In the genomic region with DNA sequence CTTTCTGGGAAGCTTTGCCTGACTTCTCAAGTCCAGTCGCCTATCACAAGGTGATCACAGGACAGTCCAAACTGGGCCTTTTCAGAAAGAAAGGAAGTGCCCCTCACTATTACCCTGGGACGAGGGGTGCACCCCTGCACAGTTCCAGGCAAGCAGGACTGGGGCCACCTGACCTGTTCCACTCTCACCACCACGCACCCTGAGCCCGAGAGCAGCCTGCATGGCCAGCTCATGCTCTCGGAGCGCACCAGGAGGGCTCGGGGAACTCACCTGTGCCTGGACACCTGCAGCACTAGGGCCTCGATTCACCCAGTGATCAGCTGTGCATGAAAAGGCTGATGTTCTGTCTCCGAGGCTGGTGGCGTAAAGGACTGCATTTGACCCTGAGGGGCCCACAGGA, we compare ENCODE assay signal across 32 cellular contexts. TPM values are rescaled to one million over a fixed set of nuclear protein-coding genes. Genes with fewer than 3 reads are reported as not detected.
"Had no signal": no experiment of that assay in that cellular context is flagged by ENCODE, and none has a peak within 500 bp of the region (broad histone marks: within the 10 kb centered on the region; RNA-seq: fewer than 3 reads in every experiment).

No MANE protein-coding gene starts in this region.

- H3K4me3 Mint-ChIP-seq: stimulated activated effector memory CD8-positive, alpha-beta T cell treated with anti-CD3 and anti-CD28 coated beads, Interleukin-12 subunit alpha, Interleukin-12 subunit beta, amount 100 ng/mL, for 72 hours; stimulated activated memory B cell treated with anti-CD40 and anti-IgM and Interleukin-4, amounts not matched to agents 10 μg/mL and 1 μg/mL and 100 μg/mL, for 72 hours; stimulated activated naive B cell treated with anti-CD40 and anti-IgM and Interleukin-4, amounts not matched to agents 10 μg/mL and 1 μg/mL and 100 μg/mL, for 72 hours; stimulated activated naive CD8-positive, alpha-beta T cell treated with anti-CD3 and anti-CD28 coated beads, Interleukin-15, amount 100 ng/mL, for 72 hours; stimulated activated naive CD8-positive, alpha-beta T cell treated with anti-CD3 and anti-CD28 coated beads, Interleukin-15, Interleukin-2, amounts not matched to agents 100 ng/mL and 50 ng/mL, for 24 hours; type B pancreatic cell had no signal

- DNase-seq: stimulated activated CD4-positive, alpha-beta T cell treated with anti-CD3 and anti-CD28 coated beads, Interleukin-2, amount 100 ng/mL, for 48 hours; stimulated activated CD4-positive, alpha-beta T cell treated with anti-CD3 and anti-CD28 coated beads, Interleukin-4, amount 100 ng/mL, for 1 hour; stimulated activated CD4-positive, alpha-beta T cell treated with anti-CD3 and anti-CD28 coated beads, Interleukin-4, amount 100 ng/mL, for 24 hours; stimulated activated CD4-positive, alpha-beta T cell treated with anti-CD3 and anti-CD28 coated beads, Interleukin-4, amount 100 ng/mL, for 4 hours; stimulated activated CD8-positive, alpha-beta memory T cell treated with anti-CD3 and anti-CD28 coated beads, Interleukin-4, amount 100 ng/mL, for 48 hours; stimulated activated naive B cell treated with anti-CD40 and anti-IgM and Interleukin-4, amounts not matched to agents 10 μg/mL and 1 μg/mL and 100 μg/mL, for 72 hours; stimulated activated naive CD4-positive, alpha-beta T cell; stimulated activated naive CD4-positive, alpha-beta T cell treated with Interleukin-2 at 50 U/mL for 16 hours; stimulated activated naive CD8-positive, alpha-beta T cell treated with anti-CD3 and anti-CD28 coated beads, Interleukin-15, amount 100 ng/mL, for 72 hours; stimulated activated naive CD8-positive, alpha-beta T cell treated with anti-CD3 and anti-CD28 coated beads, Interleukin-15, Interleukin-2, amounts not matched to agents 100 U/mL and 50 U/mL, for 24 hours; stomach; substantia nigra; testis; thyroid gland; tibial artery; transverse colon; trophoblast cell; upper lobe of left lung; upper lobe of right lung; uterus had no signal

- H3K36me3 ChIP-seq: stomach, suprapubic skin, thoracic aorta, thyroid gland, tibial artery, transverse colon, upper lobe of left lung, upper lobe of right lung, uterus, vagina had no signal

- H3K4me1 Mint-ChIP-seq: stimulated activated effector memory CD8-positive, alpha-beta T cell treated with anti-CD3 and anti-CD28 coated beads, Interleukin-12 subunit alpha, Interleukin-12 subunit beta, amount 100 ng/mL, for 72 hours; stimulated activated memory B cell treated with anti-CD40 and anti-IgM and Interleukin-4, amounts not matched to agents 10 μg/mL and 1 μg/mL and 100 μg/mL, for 72 hours; stimulated activated naive B cell treated with anti-CD40 and anti-IgM and Interleukin-4, amounts not matched to agents 10 μg/mL and 1 μg/mL and 100 μg/mL, for 72 hours; stimulated activated naive CD8-positive, alpha-beta T cell treated with anti-CD3 and anti-CD28 coated beads, Interleukin-15, amount 100 ng/mL, for 72 hours had no signal

- FAIRE-seq: urothelium cell line had no signal

- H3K4me1 ChIP-seq: stomach, suprapubic skin, testis, thyroid gland, tibial artery, upper lobe of left lung, upper lobe of right lung, uterus, vagina had no signal

- H3K27ac ChIP-seq: stomach, suprapubic skin, testis, thoracic aorta, thyroid gland, tibial artery, transverse colon, upper lobe of left lung, upper lobe of right lung, uterus, vagina had no signal

- ATAC-seq: stimulated activated effector memory CD8-positive, alpha-beta T cell treated with anti-CD3 and anti-CD28 coated beads, Interleukin-12 subunit alpha, Interleukin-12 subunit beta, amount 100 ng/mL, for 72 hours; stimulated activated memory B cell treated with anti-CD40 and anti-IgM and Interleukin-4, amounts not matched to agents 10 μg/mL and 1 μg/mL and 100 μg/mL, for 72 hours; stimulated activated naive B cell treated with anti-CD40 and anti-IgM and Interleukin-4, amounts not matched to agents 10 μg/mL and 1 μg/mL and 100 μg/mL, for 72 hours; stimulated activated naive CD8-positive, alpha-beta T cell treated with anti-CD3 and anti-CD28 coated beads, Interleukin-15, amount 100 ng/mL, for 72 hours; stimulated activated naive CD8-positive, alpha-beta T cell treated with anti-CD3 and anti-CD28 coated beads, Interleukin-15, Interleukin-2, amounts not matched to agents 100 U/mL and 50 U/mL, for 24 hours; upper lobe of right lung had no signal

- H3K27me3 ChIP-seq: suprapubic skin, testis, thyroid gland, upper lobe of left lung, uterus, vagina had no signal

- H3K27ac Mint-ChIP-seq: stimulated activated effector memory CD8-positive, alpha-beta T cell treated with anti-CD3 and anti-CD28 coated beads, Interleukin-12 subunit alpha, Interleukin-12 subunit beta, amount 100 ng/mL, for 72 hours; stimulated activated memory B cell treated with anti-CD40 and anti-IgM and Interleukin-4, amounts not matched to agents 10 μg/mL and 1 μg/mL and 100 μg/mL, for 72 hours; stimulated activated naive B cell treated with anti-CD40 and anti-IgM and Interleukin-4, amounts not matched to agents 10 μg/mL and 1 μg/mL and 100 μg/mL, for 72 hours; stimulated activated naive CD8-positive, alpha-beta T cell treated with anti-CD3 and anti-CD28 coated beads, Interleukin-15, amount 100 ng/mL, for 72 hours; stimulated activated naive CD8-positive, alpha-beta T cell treated with anti-CD3 and anti-CD28 coated beads, Interleukin-15, Interleukin-2, amounts not matched to agents 100 ng/mL and 50 ng/mL, for 24 hours; type B pancreatic cell had no signal

- H3K4me3 ChIP-seq: stomach, suprapubic skin, testis, thoracic aorta, thyroid gland, tibial artery, transverse colon, upper lobe of left lung, upper lobe of right lung, uterus, vagina had no signal

- H3K9me3 Mint-ChIP-seq: stimulated activated effector memory CD8-positive, alpha-beta T cell treated with anti-CD3 and anti-CD28 coated beads, Interleukin-12 subunit alpha, Interleukin-12 subunit beta, amount 100 ng/mL, for 72 hours; stimulated activated memory B cell treated with anti-CD40 and anti-IgM and Interleukin-4, amounts not matched to agents 10 μg/mL and 1 μg/mL and 100 μg/mL, for 72 hours; stimulated activated naive B cell treated with anti-CD40 and anti-IgM and Interleukin-4, amounts not matched to agents 10 μg/mL and 1 μg/mL and 100 μg/mL, for 72 hours; stimulated activated naive CD8-positive, alpha-beta T cell treated with anti-CD3 and anti-CD28 coated beads, Interleukin-15, amount 100 ng/mL, for 72 hours; stimulated activated naive CD8-positive, alpha-beta T cell treated with anti-CD3 and anti-CD28 coated beads, Interleukin-15, Interleukin-2, amounts not matched to agents 100 ng/mL and 50 ng/mL, for 24 hours; type B pancreatic cell had no signal

- H3K9me3 ChIP-seq: stomach, suprapubic skin, testis, thoracic aorta, thyroid gland, tibial artery, transverse colon, upper lobe of left lung, upper lobe of right lung, uterus, vagina had no signal

- H3K36me3 Mint-ChIP-seq: stimulated activated effector memory CD8-positive, alpha-beta T cell treated with anti-CD3 and anti-CD28 coated beads, Interleukin-12 subunit alpha, Interleukin-12 subunit beta, amount 100 ng/mL, for 72 hours; stimulated activated memory B cell treated with anti-CD40 and anti-IgM and Interleukin-4, amounts not matched to agents 10 μg/mL and 1 μg/mL and 100 μg/mL, for 72 hours; stimulated activated naive B cell treated with anti-CD40 and anti-IgM and Interleukin-4, amounts not matched to agents 10 μg/mL and 1 μg/mL and 100 μg/mL, for 72 hours; type B pancreatic cell had no signal

RNA-seq across cellular contexts. Expression of a gene that starts 12.8 kb away (rescaled TPM):
- total RNA-seq: stomach, subcutaneous adipose tissue, suprapubic skin, temporal lobe, thoracic aorta, thyroid gland, transverse colon, upper lobe of left lung, upper lobe of right lung, ureter, urinary bladder, uterus, vagina had no signal
- polyA plus RNA-seq: stomach, urinary bladder had no signal

RNA-seq across cellular contexts. Expression of a gene that starts 31.3 kb away (rescaled TPM):
- total RNA-seq: stomach, subcutaneous adipose tissue, suprapubic skin, temporal lobe, thoracic aorta, thyroid gland, transverse colon, upper lobe of left lung, upper lobe of right lung, ureter, urinary bladder, uterus, vagina had no signal
- polyA plus RNA-seq: stomach, urinary bladder had no signal
